Comparison of ENCODE assay signal across 1 cellular context in the genomic region with DNA sequence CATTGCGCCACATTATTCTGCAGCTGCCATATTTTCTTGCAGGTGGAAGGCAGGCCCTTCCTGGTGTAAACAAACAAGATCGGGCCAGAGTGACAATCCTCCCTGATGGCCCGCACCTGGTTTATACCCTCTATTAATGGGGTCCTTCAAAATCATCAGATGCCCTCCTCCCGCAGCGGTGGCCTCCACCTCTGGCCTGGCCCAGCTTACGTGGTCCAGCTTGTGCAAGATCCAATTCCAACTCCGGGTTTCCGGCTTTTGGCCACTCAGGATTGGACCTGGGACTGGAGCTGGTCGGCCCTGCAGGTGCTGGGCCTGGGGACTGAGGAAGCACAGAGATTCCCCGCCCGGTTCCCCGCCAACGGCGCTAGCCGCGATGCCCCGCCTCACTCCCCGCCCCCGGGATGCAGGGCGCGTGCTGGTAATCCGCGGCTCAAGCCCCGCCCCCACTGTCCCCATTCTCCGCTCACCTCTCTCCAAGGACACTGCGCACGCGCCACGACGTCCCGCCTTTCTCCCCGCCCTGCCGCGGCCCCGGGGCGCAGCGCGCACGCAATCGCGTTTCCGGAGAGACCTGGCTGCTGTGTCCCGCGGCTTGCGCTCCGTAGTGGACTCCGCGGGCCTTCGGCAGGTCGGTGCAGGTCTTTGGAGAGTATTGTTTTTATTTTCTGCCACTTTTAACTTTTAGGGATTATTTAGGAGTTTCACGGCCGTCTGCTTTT.
TF ChIP-seq lines count a peak whose summit lies in the region.

A gene (plus strand): TSS at position 555 of the 722 bp plus-strand sequence. CDS start 1,441 bp downstream, outside the sequence.

TF ChIP-seq in SK-N-SH, 30 proteins besides CTCF, POLR2A, EP300 and RAD21 (continued from another document):
- no peak for TF ChIP-seq RXRA (IDR thresholded peaks at IDR 0.05; ENCODE audit: borderline replicate concordance, low read depth)
- TF ChIP-seq TAF1 (IDR thresholded peaks at IDR 0.05; ENCODE audit: borderline replicate concordance, low read depth, low read length): peak; percentile 84
- TF ChIP-seq FOSL2 (IDR thresholded peaks at IDR 0.05; ENCODE audit: borderline replicate concordance, low read depth): no peak
- TF ChIP-seq SIN3A (IDR thresholded peaks at IDR 0.05; ENCODE audit: borderline replicate concordance, low read depth, low read length): peak; percentile 66; the same call in 1 of the 2 replicates
- TF ChIP-seq MEF2A (IDR thresholded peaks at IDR 0.05; ENCODE audit: borderline replicate concordance, low read depth): no peak
- no peak for TF ChIP-seq RCOR1 (IDR thresholded peaks at IDR 0.05; ENCODE audit: low read length)
- TF ChIP-seq, protein P1, sequence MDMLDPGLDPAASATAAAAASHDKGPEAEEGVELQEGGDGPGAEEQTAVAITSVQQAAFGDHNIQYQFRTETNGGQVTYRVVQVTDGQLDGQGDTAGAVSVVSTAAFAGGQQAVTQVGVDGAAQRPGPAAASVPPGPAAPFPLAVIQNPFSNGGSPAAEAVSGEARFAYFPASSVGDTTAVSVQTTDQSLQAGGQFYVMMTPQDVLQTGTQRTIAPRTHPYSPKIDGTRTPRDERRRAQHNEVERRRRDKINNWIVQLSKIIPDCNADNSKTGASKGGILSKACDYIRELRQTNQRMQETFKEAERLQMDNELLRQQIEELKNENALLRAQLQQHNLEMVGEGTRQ (IDR thresholded peaks at IDR 0.05; ENCODE audit: borderline replicate concordance, low read depth, low read length): no peak
- no peak for TF ChIP-seq FOXJ3 (CRISPR knock-in tag; IDR thresholded peaks at IDR 0.05)
- peak; percentile 69; the same call in 1 of the 2 replicates for TF ChIP-seq YY1 (IDR thresholded peaks at IDR 0.05; ENCODE audit: low read depth)
- TF ChIP-seq MXI1 (IDR thresholded peaks at IDR 0.05; ENCODE audit: low read depth, low read length): peak; percentile 79; the same call in 1 of the 2 replicates
- no peak for TF ChIP-seq FOXM1 (IDR thresholded peaks at IDR 0.05; ENCODE audit: low read depth)
- TF ChIP-seq, protein P2, sequence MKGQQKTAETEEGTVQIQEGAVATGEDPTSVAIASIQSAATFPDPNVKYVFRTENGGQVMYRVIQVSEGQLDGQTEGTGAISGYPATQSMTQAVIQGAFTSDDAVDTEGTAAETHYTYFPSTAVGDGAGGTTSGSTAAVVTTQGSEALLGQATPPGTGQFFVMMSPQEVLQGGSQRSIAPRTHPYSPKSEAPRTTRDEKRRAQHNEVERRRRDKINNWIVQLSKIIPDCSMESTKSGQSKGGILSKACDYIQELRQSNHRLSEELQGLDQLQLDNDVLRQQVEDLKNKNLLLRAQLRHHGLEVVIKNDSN (IDR thresholded peaks at IDR 0.05; ENCODE audit: borderline replicate concordance, low read depth): peak; percentile 8; the same call in 1 of the 2 replicates
- no peak for TF ChIP-seq EZH2phosphoT487 (IDR thresholded peaks at IDR 0.05; ENCODE audit: borderline replicate concordance, low read depth)
- TF ChIP-seq JUND (IDR thresholded peaks at IDR 0.05): no peak
- TF ChIP-seq CHD2 (IDR thresholded peaks at IDR 0.05; ENCODE audit: low read length, partially characterized antibody): peak; percentile 66
- TF ChIP-seq, protein P3, sequence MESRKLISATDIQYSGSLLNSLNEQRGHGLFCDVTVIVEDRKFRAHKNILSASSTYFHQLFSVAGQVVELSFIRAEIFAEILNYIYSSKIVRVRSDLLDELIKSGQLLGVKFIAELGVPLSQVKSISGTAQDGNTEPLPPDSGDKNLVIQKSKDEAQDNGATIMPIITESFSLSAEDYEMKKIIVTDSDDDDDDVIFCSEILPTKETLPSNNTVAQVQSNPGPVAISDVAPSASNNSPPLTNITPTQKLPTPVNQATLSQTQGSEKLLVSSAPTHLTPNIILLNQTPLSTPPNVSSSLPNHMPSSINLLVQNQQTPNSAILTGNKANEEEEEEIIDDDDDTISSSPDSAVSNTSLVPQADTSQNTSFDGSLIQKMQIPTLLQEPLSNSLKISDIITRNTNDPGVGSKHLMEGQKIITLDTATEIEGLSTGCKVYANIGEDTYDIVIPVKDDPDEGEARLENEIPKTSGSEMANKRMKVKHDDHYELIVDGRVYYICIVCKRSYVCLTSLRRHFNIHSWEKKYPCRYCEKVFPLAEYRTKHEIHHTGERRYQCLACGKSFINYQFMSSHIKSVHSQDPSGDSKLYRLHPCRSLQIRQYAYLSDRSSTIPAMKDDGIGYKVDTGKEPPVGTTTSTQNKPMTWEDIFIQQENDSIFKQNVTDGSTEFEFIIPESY (IDR thresholded peaks at IDR 0.05; ENCODE audit: borderline replicate concordance, low read depth): no peak
- TF ChIP-seq GABPA (IDR thresholded peaks at IDR 0.05; ENCODE audit: low read depth): peak; percentile 56
- TF ChIP-seq NRF1 (IDR thresholded peaks at IDR 0.05; ENCODE audit: low read depth, low read length): peak; percentile 86
- no peak for TF ChIP-seq TEAD4 (IDR thresholded peaks at IDR 0.05; ENCODE audit: borderline replicate concordance, insufficient read depth)
- no peak; the same call in 1 of the 2 replicates for TF ChIP-seq RFX5 (IDR thresholded peaks at IDR 0.05; ENCODE audit: low read length)
- TF ChIP-seq ELF1 (IDR thresholded peaks at IDR 0.05): no peak
